12 cellular contexts compared by ENCODE assay signal in genomic region chr12:106767954-106768501, GRCh38. TPM values are rescaled to one million over a fixed set of nuclear protein-coding genes. Genes with fewer than 3 reads are reported as not detected.
DNase-seq lines count a peak whose midpoint lies in the region; TF ChIP-seq lines count a peak whose summit lies in the region.
"Had no signal": no experiment of that assay in that cellular context is flagged by ENCODE, and none has a peak within 500 bp of the region (broad histone marks: within the 10 kb centered on the region; RNA-seq: fewer than 3 reads in every experiment).

No MANE protein-coding gene starts in this region.

- H3K36me3 ChIP-seq in adrenal gland (replicated peaks in 1 of 2) (no peaks in the 10 kb centered on the region), iPS-15b (ENCODE audit: control insufficient read depth, insufficient read depth, low read length) (no peaks in the 10 kb centered on the region)

- DNase-seq in HEK293T (ENCODE audit: extremely low spot score) (peak; percentile 42), adrenal gland (peak; percentile 27 to 68 (median 54)), progenitor cell of endocrine pancreas (ENCODE audit: low spot score, unreplicated experiment) (no peak), HUDEP-2 (lab: John Stamatoyannopoulos, UW; ENCODE audit: unreplicated experiment in 76 of 76) (no peak), GM03348 (ENCODE audit: low spot score) (no peak)
- no peak for DNase-seq in activated T-cell treated with anti-CD3 and anti-CD28 coated beads, Interleukin-2, amount 50 U/mL, for 24 hours
- no peak for DNase-seq in activated CD4-positive, alpha-beta memory T cell treated with anti-CD3 and anti-CD28 coated beads, Interleukin-2, amount 10 ng/mL, durations not matched to agents 7 days and 5 days
- DNase-seq: activated CD4-positive, alpha-beta T cell treated with anti-CD3 and anti-CD28 coated beads, Interleukin-2, amount 50 U/mL, for 48 hours; activated naive CD8-positive, alpha-beta T cell treated with anti-CD3 and anti-CD28 coated beads, Interleukin-2, amount 10 ng/mL, durations not matched to agents 7 days and 5 days; NCI-H524 treated with DMSO at 0.1 percent for 48 hours had no signal

- H3K9me3 ChIP-seq in adrenal gland (replicated peaks in 1 of 3) (no peaks in the 10 kb centered on the region), iPS-15b (ENCODE audit: control insufficient read depth, insufficient read depth, low read length) (no peaks in the 10 kb centered on the region)

- H3K9ac ChIP-seq in iPS-15b (ENCODE audit: low read depth, low read length), result no peak overlapping the region
- H3K9ac ChIP-seq: KMS-11 had no signal

- TF ChIP-seq CTCF in adrenal gland (IDR thresholded peaks at IDR 0.05) (no peak), progenitor cell of endocrine pancreas (IDR thresholded peaks at IDR 0.05; ENCODE audit: unreplicated experiment) (no peak)

- peak overlapping the region; percentile 67 for H3K27ac Mint-ChIP-seq in progenitor cell of endocrine pancreas
- no peak overlapping the region for H3K27ac Mint-ChIP-seq in activated T-cell treated with anti-CD3 and anti-CD28 coated beads, Interleukin-2, amount 50 U/mL, for 24 hours
- H3K27ac Mint-ChIP-seq in activated CD4-positive, alpha-beta memory T cell treated with anti-CD3 and anti-CD28 coated beads, Interleukin-2, amount 10 ng/mL, durations not matched to agents 7 days and 5 days, result no peak overlapping the region
- H3K27ac Mint-ChIP-seq: activated naive CD8-positive, alpha-beta T cell treated with anti-CD3 and anti-CD28 coated beads, Interleukin-2, amount 10 ng/mL, durations not matched to agents 7 days and 5 days had no signal

- H3K36me3 Mint-ChIP-seq in progenitor cell of endocrine pancreas (ENCODE audit: insufficient read depth), result no peaks in the 10 kb centered on the region
- no peaks in the 10 kb centered on the region for H3K36me3 Mint-ChIP-seq in activated T-cell treated with anti-CD3 and anti-CD28 coated beads, Interleukin-2, amount 50 U/mL, for 24 hours (ENCODE audit: low read depth)
- no peaks in the 10 kb centered on the region for H3K36me3 Mint-ChIP-seq in activated CD4-positive, alpha-beta memory T cell treated with anti-CD3 and anti-CD28 coated beads, Interleukin-2, amount 10 ng/mL, durations not matched to agents 7 days and 5 days (ENCODE audit: low read depth)

- TF ChIP-seq POLR2A in adrenal gland (IDR thresholded peaks at IDR 0.05), result no peak

- H3K4me1 ChIP-seq in adrenal gland (replicated peaks in 1 of 2) (peaks cover 18% of the 10 kb centered on the region in 2 donors), iPS-15b (ENCODE audit: control insufficient read depth, insufficient read depth, low read length) (peaks cover 41% of the 10 kb centered on the region)

- H3K27me3 Mint-ChIP-seq in progenitor cell of endocrine pancreas, result no peaks in the 10 kb centered on the region
- no peaks in the 10 kb centered on the region for H3K27me3 Mint-ChIP-seq in activated T-cell treated with anti-CD3 and anti-CD28 coated beads, Interleukin-2, amount 50 U/mL, for 24 hours
- H3K27me3 Mint-ChIP-seq in activated CD4-positive, alpha-beta memory T cell treated with anti-CD3 and anti-CD28 coated beads, Interleukin-2, amount 10 ng/mL, durations not matched to agents 7 days and 5 days, result peaks cover 11% of the 10 kb centered on the region
- H3K27me3 Mint-ChIP-seq: activated naive CD8-positive, alpha-beta T cell treated with anti-CD3 and anti-CD28 coated beads, Interleukin-2, amount 10 ng/mL, durations not matched to agents 7 days and 5 days had no signal

- POLR2A ChIA-PET in HEK293T (lab: Yijun Ruan, JAX), result no interaction called here
- POLR2A ChIA-PET in activated CD4-positive, alpha-beta memory T cell treated with anti-CD3 and anti-CD28 coated beads, Interleukin-2, amount 10 ng/mL, durations not matched to agents 7 days and 5 days (lab: Charles Lee), result interaction anchor here (1.7 kb wide), 1 partner anchor 14 kb away, joined by 3 read pairs; no protein-coding TSS in a partner anchor

- WGBS in adrenal gland, 4 donors, result 30 to 38% (median 35%) methylated on average over 8 of the region's 8 CpGs

- CTCF ChIA-PET in HEK293T (lab: Yijun Ruan, JAX), result no interaction called here
- CTCF ChIA-PET in activated CD4-positive, alpha-beta memory T cell treated with anti-CD3 and anti-CD28 coated beads, Interleukin-2, amount 10 ng/mL, durations not matched to agents 7 days and 5 days (lab: Charles Lee), result no interaction called here

- H3K4me3 ChIP-seq in adrenal gland (no peak overlapping the region), iPS-15b (ENCODE audit: low read depth, low read length) (peak overlapping the region; percentile 20)

- peak overlapping the region in 1 of 5 donors; percentile 37 for H3K27ac ChIP-seq in adrenal gland
- H3K27ac ChIP-seq: KMS-11 had no signal

- no peaks in the 10 kb centered on the region for H3K27me3 ChIP-seq in adrenal gland
- H3K27me3 ChIP-seq in iPS-15b (ENCODE audit: control insufficient read depth, insufficient read depth, low read length), result no peaks in the 10 kb centered on the region

- peaks cover 30% of the 10 kb centered on the region for H3K4me1 Mint-ChIP-seq in progenitor cell of endocrine pancreas (ENCODE audit: low read depth)
- H3K4me1 Mint-ChIP-seq in activated T-cell treated with anti-CD3 and anti-CD28 coated beads, Interleukin-2, amount 50 U/mL, for 24 hours (ENCODE audit: low read depth), result peaks cover 26% of the 10 kb centered on the region
- peaks cover 5% of the 10 kb centered on the region for H3K4me1 Mint-ChIP-seq in activated CD4-positive, alpha-beta memory T cell treated with anti-CD3 and anti-CD28 coated beads, Interleukin-2, amount 10 ng/mL, durations not matched to agents 7 days and 5 days

- no peaks in the 10 kb centered on the region for H3K9me3 Mint-ChIP-seq in progenitor cell of endocrine pancreas (ENCODE audit: low read depth)
- no peaks in the 10 kb centered on the region for H3K9me3 Mint-ChIP-seq in activated T-cell treated with anti-CD3 and anti-CD28 coated beads, Interleukin-2, amount 50 U/mL, for 24 hours
- H3K9me3 Mint-ChIP-seq in activated CD4-positive, alpha-beta memory T cell treated with anti-CD3 and anti-CD28 coated beads, Interleukin-2, amount 10 ng/mL, durations not matched to agents 7 days and 5 days, result no peaks in the 10 kb centered on the region

- intact Hi-C loops in adrenal gland (cut with DNase I), result no loop called here

- no peak overlapping the region for H3K4me3 Mint-ChIP-seq in progenitor cell of endocrine pancreas (ENCODE audit: low read depth)
- no peak overlapping the region for H3K4me3 Mint-ChIP-seq in activated T-cell treated with anti-CD3 and anti-CD28 coated beads, Interleukin-2, amount 50 U/mL, for 24 hours
- no peak overlapping the region for H3K4me3 Mint-ChIP-seq in activated CD4-positive, alpha-beta memory T cell treated with anti-CD3 and anti-CD28 coated beads, Interleukin-2, amount 10 ng/mL, durations not matched to agents 7 days and 5 days
- H3K4me3 Mint-ChIP-seq: activated naive CD8-positive, alpha-beta T cell treated with anti-CD3 and anti-CD28 coated beads, Interleukin-2, amount 10 ng/mL, durations not matched to agents 7 days and 5 days had no signal

TF ChIP-seq in HEK293T, 16 proteins besides CTCF, POLR2A, EP300 and RAD21:
- TF ChIP-seq SUZ12 (IDR thresholded peaks at IDR 0.05) (no peak), NFRKB (IDR thresholded peaks at IDR 0.05) (no peak), ZNF384 (IDR thresholded peaks at IDR 0.05) (peak; percentile 88)

RNA-seq across cellular contexts. Expression of gene RIC8B, which starts 6.5 kb away (rescaled TPM):
- total RNA-seq in adrenal gland, result 10 to 100 TPM in 7 of 8 donors, 1 to 10 TPM in 1; 8.2 to 24.1 (median 14.5) TPM
- 10 to 100 TPM in 1 of 3 donors, 1 to 10 TPM in 2; 5.1 to 21.6 (median 5.4) TPM for polyA plus RNA-seq in adrenal gland
- total RNA-seq in progenitor cell of endocrine pancreas, result 24.7 and 28.1 TPM in 2 replicates
- 10 to 100 TPM in 1 of 2 experiments, 1 to 10 TPM in 1; 9.1 to 11.6 TPM for total RNA-seq in activated CD4-positive, alpha-beta memory T cell treated with anti-CD3 and anti-CD28 coated beads, Interleukin-2, amount 10 ng/mL, durations not matched to agents 7 days and 5 days

Comparison
In these comparisons a context has a peak if more than half of its experiments do, and no peak if none do; other contexts are left out.
1. DNase-seq: peak in HEK293T (single experiment) and adrenal gland (7 of 7); none in progenitor cell of endocrine pancreas (single experiment), HUDEP-2 (0 of 76), activated T-cell treated with anti-CD3 and anti-CD28 coated beads, Interleukin-2, amount 50 U/mL, for 24 hours (single experiment), GM03348 (single experiment) and activated CD4-positive, alpha-beta memory T cell treated with anti-CD3 and anti-CD28 coated beads, Interleukin-2, amount 10 ng/mL, durations not matched to agents 7 days and 5 days (single experiment).